9 cellular contexts compared by ENCODE assay signal in the genomic region with DNA sequence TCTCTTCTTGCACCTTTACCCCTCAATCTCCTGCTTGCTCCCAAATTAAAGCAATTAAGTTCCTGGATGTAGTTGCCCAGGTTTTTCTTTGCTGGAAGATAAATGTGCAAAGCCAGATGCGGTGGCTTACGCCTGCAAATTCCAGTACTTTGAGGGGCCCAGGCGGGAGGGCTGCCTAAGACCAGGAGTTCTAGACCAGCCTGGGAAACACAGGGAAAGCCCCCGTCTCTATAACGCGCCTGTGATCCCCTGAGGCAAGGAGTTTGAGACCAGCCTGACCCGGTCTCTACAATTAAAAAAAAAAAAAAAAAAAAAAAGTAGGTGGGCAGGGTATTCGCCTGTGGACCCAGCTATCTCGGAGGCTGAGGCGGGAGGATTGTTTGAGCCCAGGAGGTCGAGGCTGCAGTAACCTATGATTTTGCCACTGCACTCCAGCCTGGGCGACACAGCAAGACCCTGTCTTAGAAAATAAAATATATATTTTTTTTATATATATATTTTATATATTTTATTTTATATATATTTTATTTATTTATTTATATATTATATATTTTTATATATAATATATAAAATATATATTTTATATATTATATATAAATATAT. TPM values are rescaled to one million over a fixed set of nuclear protein-coding genes. Genes with fewer than 3 reads are reported as not detected.
DNase-seq lines count a peak whose midpoint lies in the region; ATAC-seq, FAIRE-seq and TF ChIP-seq lines count a peak whose summit lies in the region.
"Had no signal": no experiment of that assay in that cellular context is flagged by ENCODE, and none has a peak within 500 bp of the region (broad histone marks: within the 10 kb centered on the region; RNA-seq: fewer than 3 reads in every experiment).

No MANE protein-coding gene starts in this region.

- peaks cover 52% of the 10 kb centered on the region for H3K79me2 ChIP-seq in HepG2 (ENCODE audit: insufficient read depth, low read length)

- no peak overlapping the region for H3K27ac Mint-ChIP-seq in activated CD8-positive, alpha-beta memory T cell treated with anti-CD3 and anti-CD28 coated beads, Interleukin-2, amount 10 ng/mL, durations not matched to agents 7 days and 5 days
- no peak overlapping the region for H3K27ac Mint-ChIP-seq in activated naive CD8-positive, alpha-beta T cell

- peaks cover 64% of the 10 kb centered on the region for H3K27me3 Mint-ChIP-seq in activated CD8-positive, alpha-beta memory T cell treated with anti-CD3 and anti-CD28 coated beads, Interleukin-2, amount 10 ng/mL, durations not matched to agents 7 days and 5 days
- peaks cover 4% of the 10 kb centered on the region for H3K27me3 Mint-ChIP-seq in activated naive CD8-positive, alpha-beta T cell

- TF ChIP-seq EP300 in HepG2 (IDR thresholded peaks at IDR 0.05; ENCODE audit: low read depth in 2 of 2, low read length in 2 of 2) (no peak), HepG2 (CRISPR knock-in tag; IDR thresholded peaks at IDR 0.05; ENCODE audit: borderline replicate concordance) (no peak), suprapubic skin (IDR thresholded peaks at IDR 0.05) (no peak)

- H3K36me3 ChIP-seq in HepG2 (replicated peaks in 1 of 2; ENCODE audit: control insufficient read depth in 1 of 2, insufficient read depth in 2 of 2, low read length in 2 of 2) (no peaks in the 10 kb centered on the region), suprapubic skin (no peaks in the 10 kb centered on the region)
- H3K36me3 ChIP-seq: BLaER1 had no signal

- H3K9me3 Mint-ChIP-seq in activated CD8-positive, alpha-beta memory T cell treated with anti-CD3 and anti-CD28 coated beads, Interleukin-2, amount 10 ng/mL, durations not matched to agents 7 days and 5 days (ENCODE audit: low read depth): no peaks in the 10 kb centered on the region
- H3K9me3 Mint-ChIP-seq in activated naive CD8-positive, alpha-beta T cell (ENCODE audit: low read depth): no peaks in the 10 kb centered on the region

- peaks cover 3% of the 10 kb centered on the region; the same call in 1 of the 2 replicates for H4K20me1 ChIP-seq in HepG2 (ENCODE audit: insufficient read depth, low read length)
- H4K20me1 ChIP-seq: BLaER1 had no signal

- H3K4me3 ChIP-seq in HepG2 (replicated peaks in 1 of 3; ENCODE audit: insufficient read depth in 1 of 3, low read depth in 2 of 3, low read length in 3 of 3): peak overlapping the region; percentile 69 to 81 (median 81)
- H3K4me3 ChIP-seq in suprapubic skin: peak overlapping the region; percentile 35
- H3K4me3 ChIP-seq: BLaER1 had no signal

- H3K9me3 ChIP-seq in HepG2 (ENCODE audit: low read length) (no peaks in the 10 kb centered on the region), suprapubic skin (no peaks in the 10 kb centered on the region)

- peak overlapping the region; percentile 50 for H3K4me3 Mint-ChIP-seq in activated CD8-positive, alpha-beta memory T cell treated with anti-CD3 and anti-CD28 coated beads, Interleukin-2, amount 10 ng/mL, durations not matched to agents 7 days and 5 days
- H3K4me3 Mint-ChIP-seq in activated naive CD8-positive, alpha-beta T cell: peak overlapping the region; percentile 85

- H3K36me3 Mint-ChIP-seq in activated CD8-positive, alpha-beta memory T cell treated with anti-CD3 and anti-CD28 coated beads, Interleukin-2, amount 10 ng/mL, durations not matched to agents 7 days and 5 days: no peaks in the 10 kb centered on the region
- no peaks in the 10 kb centered on the region for H3K36me3 Mint-ChIP-seq in activated naive CD8-positive, alpha-beta T cell

- peak overlapping the region; percentile 91 for H3K4me2 ChIP-seq in HepG2 (ENCODE audit: low read depth, low read length)
- H3K4me2 ChIP-seq: BLaER1 had no signal

- BruUV-seq in HepG2 (replicated peaks; lab: Mats Ljungman, UMichigan): no TSS peak

- H2AFZ ChIP-seq in HepG2 (ENCODE audit: low read length): peak overlapping the region; percentile 8

- H3K4me1 Mint-ChIP-seq in activated CD8-positive, alpha-beta memory T cell treated with anti-CD3 and anti-CD28 coated beads, Interleukin-2, amount 10 ng/mL, durations not matched to agents 7 days and 5 days: peaks cover 16% of the 10 kb centered on the region
- peaks cover 22% of the 10 kb centered on the region for H3K4me1 Mint-ChIP-seq in activated naive CD8-positive, alpha-beta T cell (ENCODE audit: low read depth)

- no peak for DNase-seq in activated CD8-positive, alpha-beta memory T cell treated with anti-CD3 and anti-CD28 coated beads, Interleukin-2, amount 10 ng/mL, durations not matched to agents 7 days and 5 days
- DNase-seq in activated CD8-positive, alpha-beta memory T cell treated with anti-CD3 and anti-CD28 coated beads, Interleukin-2, amount 50 U/mL, for 48 hours: no peak
- DNase-seq in HepG2 (ENCODE audit: low spot score) (no peak), suprapubic skin (ENCODE audit: low spot score in 2 of 2) (no peak), posterior vena cava (ENCODE audit: low spot score) (no peak), head of caudate nucleus (no peak)

- intact Hi-C loops in HepG2 (cut with micrococcal nuclease; ENCODE audit: unreplicated experiment) (no loop called here), posterior vena cava (cut with DNase I) (no loop called here), head of caudate nucleus (cut with DNase I) (no loop called here)

- no peak for ATAC-seq in activated CD8-positive, alpha-beta memory T cell treated with anti-CD3 and anti-CD28 coated beads, Interleukin-2, amount 10 ng/mL, durations not matched to agents 7 days and 5 days
- ATAC-seq in HepG2: peak; percentile 51
- ATAC-seq in HG02840 (IDR thresholded peaks at IDR 0.05; ENCODE audit: low FRiP score, unreplicated experiment): no peak

- POLR2A ChIA-PET in HepG2 (lab: Yijun Ruan, JAX): interaction anchor here (0.8 to 1.9 kb wide), 8 partner anchors 17 to 75 kb away, joined by 3 to 6 read pairs (median 4); no protein-coding TSS in a partner anchor

- H3K4me1 ChIP-seq in HepG2 (ENCODE audit: insufficient read depth, low read length) (peaks cover 40% of the 10 kb centered on the region), suprapubic skin (peaks cover 18% of the 10 kb centered on the region)

- WGBS in HepG2 (ENCODE audit: low lambda C conversion rate): 62% methylated on average over 12 of the region's 12 CpGs
- 53% methylated on average over 12 of the region's 12 CpGs for WGBS in suprapubic skin

- no peak for TF ChIP-seq RAD21 in HepG2 (CRISPR knock-in tag; IDR thresholded peaks at IDR 0.05)

- H3K9ac ChIP-seq in HepG2 (ENCODE audit: insufficient read depth, low read depth, low read length): peak overlapping the region; percentile 79
- H3K9ac ChIP-seq: BLaER1 had no signal

- TF ChIP-seq POLR2A in HepG2 (IDR thresholded peaks at IDR 0.05; ENCODE audit: insufficient read depth in 1 of 2, low read depth in 2 of 2, low read length in 2 of 2) (no peak), suprapubic skin (IDR thresholded peaks at IDR 0.05) (no peak)

- no peaks in the 10 kb centered on the region; a peak in 1 of 5 replicates for H3K27me3 ChIP-seq in HepG2 (ENCODE audit: control insufficient read depth in 1 of 2, insufficient read depth in 2 of 2, low read length in 2 of 2)
- peaks cover 7% of the 10 kb centered on the region for H3K27me3 ChIP-seq in suprapubic skin
- H3K27me3 ChIP-seq: BLaER1 had no signal

- no peak for FAIRE-seq in HepG2 (lab: Jason Lieb, UNC)

- no peak for TF ChIP-seq CTCF in HepG2 (CRISPR knock-in tag; IDR thresholded peaks at IDR 0.05)
- no peak for TF ChIP-seq CTCF in suprapubic skin (IDR thresholded peaks at IDR 0.05)

- CTCF ChIA-PET in activated CD8-positive, alpha-beta memory T cell treated with anti-CD3 and anti-CD28 coated beads, Interleukin-2, amount 10 ng/mL, durations not matched to agents 7 days and 5 days (lab: Charles Lee): interaction anchor here (1.4 to 1.8 kb wide), 2 partner anchors 45 to 75 kb away, joined by 4 read pairs; partner anchors contain the start of gene MRS2
- CTCF ChIA-PET in HepG2 (lab: Yijun Ruan, JAX; ENCODE audit: low intra/inter-chr PET ratio, low total read pairs): interaction anchor here (3.6 kb wide), 1 partner anchor 75 kb away, joined by 15 read pairs; no protein-coding TSS in a partner anchor

- in situ Hi-C loops in HepG2 (cut with HindIII; ENCODE audit: extremely low pct_ligation_motif_present, low pct_unique_long_range_greater_than_20kb): no loop called here

- H3K27ac ChIP-seq in HepG2 (ENCODE audit: extremely low read length, insufficient read depth, low read length): peak overlapping the region; percentile 69
- no peak overlapping the region for H3K27ac ChIP-seq in suprapubic skin
- H3K27ac ChIP-seq: BLaER1 had no signal

RNA-seq across cellular contexts. Expression of gene DCDC2, which starts 0.5 kb away (rescaled TPM):
- total RNA-seq in activated CD8-positive, alpha-beta memory T cell treated with anti-CD3 and anti-CD28 coated beads, Interleukin-2, amount 10 ng/mL, durations not matched to agents 7 days and 5 days: not detected
- total RNA-seq in HepG2 (2016; rRNA removed; fragmentation: Illumina TruSeq; extraction: Trizol): 36.2 and 40.4 TPM in 2 replicates
- total RNA-seq in HepG2 (2016; cell fraction: cytosol; rRNA removed; fragmentation: Illumina TruSeq; extraction: Trizol; ENCODE audit: low read depth): 23.4 and 24.8 TPM in 2 replicates
- 34.4 and 42.0 TPM in 2 replicates for total RNA-seq in HepG2 (2016; cell fraction: insoluble cytoplasmic fraction; rRNA removed; fragmentation: Illumina TruSeq; extraction: Trizol)
- 13.9 and 16.3 TPM in 2 replicates for total RNA-seq in HepG2 (2016; cell fraction: membrane; rRNA removed; fragmentation: Illumina TruSeq; extraction: Trizol)
- total RNA-seq in HepG2 (2016; cell fraction: nucleus; rRNA removed; fragmentation: Illumina TruSeq; extraction: Trizol): 34.1 and 37.7 TPM in 2 replicates
- 6.5 and 9.0 TPM in 2 replicates for polyA plus RNA-seq in HepG2 (2011; rRNA removed)
- polyA plus RNA-seq in HepG2 (2011; cell fraction: cytosol; rRNA removed): 4.7 and 6.5 TPM in 2 replicates
- polyA plus RNA-seq in HepG2 (2011; cell fraction: nucleus; rRNA removed): 8.1 and 9.5 TPM in 2 replicates
- polyA plus RNA-seq in HepG2 (2012): 17.9 and 50.5 TPM in 2 replicates
- polyA plus RNA-seq in HepG2 (2016; cell fraction: cytosol; fragmentation: Illumina TruSeq; extraction: Trizol; ENCODE audit: low read depth): 4.5 and 5.8 TPM in 2 replicates
- polyA plus RNA-seq in HepG2 (2016; cell fraction: insoluble cytoplasmic fraction; fragmentation: Illumina TruSeq; extraction: Trizol; ENCODE audit: low read depth): 33.2 and 33.9 TPM in 2 replicates
- polyA plus RNA-seq in HepG2 (2016; cell fraction: membrane; fragmentation: Illumina TruSeq; extraction: Trizol; ENCODE audit: low read depth): 6.3 and 6.7 TPM in 2 replicates
- 25.2 and 32.0 TPM in 2 replicates for polyA plus RNA-seq in HepG2 (2016; cell fraction: nucleus; fragmentation: Illumina TruSeq; extraction: Trizol; ENCODE audit: insufficient read depth, low read depth)
- polyA minus RNA-seq in HepG2 (2011; rRNA and poly(A)+ RNA removed; ENCODE audit: low replicate concordance): 0.05 and 14.8 TPM in 2 replicates
- polyA minus RNA-seq in HepG2 (2011; cell fraction: cytosol; rRNA and poly(A)+ RNA removed): 9.5 and 14.1 TPM in 2 replicates
- 26.1 and 43.1 TPM in 2 replicates for polyA minus RNA-seq in HepG2 (2011; cell fraction: nucleus; rRNA and poly(A)+ RNA removed)
- total RNA-seq in suprapubic skin: under 1 TPM in 3 of 4 donors, not detected in 1; 0.15 to 0.55 (median 0.16) TPM
- total RNA-seq in posterior vena cava: not detected

RNA-seq across cellular contexts. Expression of gene MRS2, which starts 44.4 kb away (rescaled TPM):
- total RNA-seq in activated CD8-positive, alpha-beta memory T cell treated with anti-CD3 and anti-CD28 coated beads, Interleukin-2, amount 10 ng/mL, durations not matched to agents 7 days and 5 days: 10 to 100 TPM; 18.4 to 22.1 TPM
- total RNA-seq in HepG2 (2016; rRNA removed; fragmentation: Illumina TruSeq; extraction: Trizol) (83.8 and 90.2 TPM in 2 replicates), suprapubic skin (10 to 100 TPM; 12.4 to 18.8 (median 14.6) TPM), posterior vena cava (10 to 100 TPM; 13.6 to 17.6 TPM)
- total RNA-seq in HepG2 (2016; cell fraction: cytosol; rRNA removed; fragmentation: Illumina TruSeq; extraction: Trizol; ENCODE audit: low read depth): 24.9 and 25.3 TPM in 2 replicates
- 83.6 and 84.1 TPM in 2 replicates for total RNA-seq in HepG2 (2016; cell fraction: insoluble cytoplasmic fraction; rRNA removed; fragmentation: Illumina TruSeq; extraction: Trizol)
- total RNA-seq in HepG2 (2016; cell fraction: membrane; rRNA removed; fragmentation: Illumina TruSeq; extraction: Trizol): 55.9 and 57.0 TPM in 2 replicates
- total RNA-seq in HepG2 (2016; cell fraction: nucleus; rRNA removed; fragmentation: Illumina TruSeq; extraction: Trizol): 67.1 and 77.0 TPM in 2 replicates
- 22.0 and 31.1 TPM in 2 replicates for polyA plus RNA-seq in HepG2 (2011; rRNA removed)
- polyA plus RNA-seq in HepG2 (2011; cell fraction: cytosol; rRNA removed): 20.5 and 21.1 TPM in 2 replicates
- polyA plus RNA-seq in HepG2 (2011; cell fraction: nucleus; rRNA removed): 31.6 and 35.0 TPM in 2 replicates
- polyA plus RNA-seq in HepG2 (2012): 25.2 and 37.6 TPM in 2 replicates
- 12.3 and 19.0 TPM in 2 replicates for polyA plus RNA-seq in HepG2 (2016; cell fraction: cytosol; fragmentation: Illumina TruSeq; extraction: Trizol; ENCODE audit: low read depth)
- 74.2 and 76.1 TPM in 2 replicates for polyA plus RNA-seq in HepG2 (2016; cell fraction: insoluble cytoplasmic fraction; fragmentation: Illumina TruSeq; extraction: Trizol; ENCODE audit: low read depth)
- polyA plus RNA-seq in HepG2 (2016; cell fraction: membrane; fragmentation: Illumina TruSeq; extraction: Trizol; ENCODE audit: low read depth): 32.7 and 42.2 TPM in 2 replicates
- 92.0 and 106 TPM in 2 replicates for polyA plus RNA-seq in HepG2 (2016; cell fraction: nucleus; fragmentation: Illumina TruSeq; extraction: Trizol; ENCODE audit: insufficient read depth, low read depth)
- 16.3 and 37.2 TPM in 2 replicates for polyA minus RNA-seq in HepG2 (2011; rRNA and poly(A)+ RNA removed; ENCODE audit: low replicate concordance)
- polyA minus RNA-seq in HepG2 (2011; cell fraction: cytosol; rRNA and poly(A)+ RNA removed): 29.2 and 31.6 TPM in 2 replicates
- polyA minus RNA-seq in HepG2 (2011; cell fraction: nucleus; rRNA and poly(A)+ RNA removed): 41.7 and 50.5 TPM in 2 replicates

Comparison
In these comparisons a context has a peak if more than half of its experiments do, and no peak if none do; other contexts are left out.
1. RNA of gene DCDC2, which starts 0.5 kb away (total RNA-seq): 13.9 to 42.0 TPM in HepG2; 0.15 to 0.55 TPM in suprapubic skin, not detected in posterior vena cava and not detected in activated CD8-positive, alpha-beta memory T cell treated with anti-CD3 and anti-CD28 coated beads, Interleukin-2, amount 10 ng/mL, durations not matched to agents 7 days and 5 days; every median in the first group is over 4 times any median in the second.